24 cellular contexts compared by ENCODE assay signal in the genomic region with DNA sequence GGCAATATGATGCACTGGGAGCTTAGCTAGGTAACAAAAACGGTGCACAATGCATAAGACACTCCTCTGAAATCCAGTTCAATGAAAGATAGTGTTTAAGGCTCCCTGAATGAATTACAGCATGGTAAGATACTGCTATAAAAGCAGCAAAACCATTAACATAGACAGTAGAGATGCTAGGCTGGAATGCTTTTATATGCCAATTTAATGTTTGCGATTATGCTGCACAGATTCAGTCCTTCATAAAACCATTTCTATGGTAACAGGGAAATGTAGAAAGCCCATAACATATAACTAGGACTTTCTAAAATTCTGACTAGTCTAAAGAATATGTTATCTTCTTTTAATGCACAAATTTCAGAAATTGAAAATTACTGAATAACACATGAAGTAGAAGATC.
"Had no signal": no experiment of that assay in that cellular context is flagged by ENCODE, and none has a peak within 500 bp of the region (broad histone marks: within the 10 kb centered on the region; RNA-seq: fewer than 3 reads in every experiment).

No MANE protein-coding gene starts in this region.

- H3K4me3 ChIP-seq: left ventricle myocardium inferior, lung, ovary, right atrium auricular region, right lobe of liver, smooth muscle cell, tibial nerve, uterus had no signal

- H3K27me3 Mint-ChIP-seq: naive B cell; progenitor cell of endocrine pancreas; stimulated activated memory B cell treated with anti-CD40 and anti-IgM and Interleukin-4, amounts not matched to agents 10 μg/mL and 1 μg/mL and 100 μg/mL, for 72 hours; stimulated activated naive CD8-positive, alpha-beta T cell treated with anti-CD3 and anti-CD28 coated beads, Interleukin-15, amount 100 ng/mL, for 72 hours had no signal

- H3K4me1 Mint-ChIP-seq: naive B cell; natural killer cell; stimulated activated memory B cell treated with anti-CD40 and anti-IgM and Interleukin-4, amounts not matched to agents 10 μg/mL and 1 μg/mL and 100 μg/mL, for 72 hours; stimulated activated naive CD8-positive, alpha-beta T cell treated with anti-CD3 and anti-CD28 coated beads, Interleukin-15, amount 100 ng/mL, for 72 hours had no signal

- H3K27me3 ChIP-seq: ovary, right atrium auricular region, right lobe of liver, tibial nerve, uterus had no signal

- DNase-seq: islet precursor cell; left ventricle myocardium inferior; mesendoderm; naive B cell; natural killer cell; nephron progenitor cell; ovary; right lobe of liver; stimulated activated CD4-positive, alpha-beta T cell treated with anti-CD3 and anti-CD28 coated beads, Interleukin-1b, Interleukin-23, amount 100 ng/mL, for 48 hours; stimulated activated CD4-positive, alpha-beta T cell treated with anti-CD3 and anti-CD28 coated beads, Interleukin-2, amount 100 ng/mL, for 48 hours; stimulated activated CD4-positive, alpha-beta T cell treated with anti-CD3 and anti-CD28 coated beads, Interleukin-4, amount 100 ng/mL, for 4 hours; stimulated activated CD8-positive, alpha-beta memory T cell treated with anti-CD3 and anti-CD28 coated beads, Interleukin-4, amount 100 ng/mL, for 48 hours; stimulated activated naive CD4-positive, alpha-beta T cell treated with Interleukin-2 at 50 U/mL for 16 hours; stimulated activated naive CD8-positive, alpha-beta T cell treated with anti-CD3 and anti-CD28 coated beads, Interleukin-15, amount 100 ng/mL, for 72 hours; substantia nigra; uterus had no signal

- H3K4me3 Mint-ChIP-seq: mesothelial cell of epicardium; naive B cell; natural killer cell; nephron progenitor cell; stimulated activated memory B cell treated with anti-CD40 and anti-IgM and Interleukin-4, amounts not matched to agents 10 μg/mL and 1 μg/mL and 100 μg/mL, for 72 hours; stimulated activated naive CD8-positive, alpha-beta T cell treated with anti-CD3 and anti-CD28 coated beads, Interleukin-15, amount 100 ng/mL, for 72 hours; type B pancreatic cell had no signal

- H3K4me2 ChIP-seq: smooth muscle cell had no signal

- H3K27ac ChIP-seq: left ventricle myocardium inferior, ovary, right atrium auricular region, right lobe of liver, tibial nerve, uterus had no signal

- H3K4me1 ChIP-seq: left ventricle myocardium inferior, right atrium auricular region, right lobe of liver, uterus had no signal

- H3K27ac Mint-ChIP-seq: mesothelial cell of epicardium; naive B cell; natural killer cell; nephron progenitor cell; progenitor cell of endocrine pancreas; stimulated activated memory B cell treated with anti-CD40 and anti-IgM and Interleukin-4, amounts not matched to agents 10 μg/mL and 1 μg/mL and 100 μg/mL, for 72 hours; stimulated activated naive CD8-positive, alpha-beta T cell treated with anti-CD3 and anti-CD28 coated beads, Interleukin-15, amount 100 ng/mL, for 72 hours; type B pancreatic cell had no signal

- H3K9me3 Mint-ChIP-seq: mesothelial cell of epicardium; nephron progenitor cell; stimulated activated naive CD8-positive, alpha-beta T cell treated with anti-CD3 and anti-CD28 coated beads, Interleukin-15, amount 100 ng/mL, for 72 hours; type B pancreatic cell had no signal

- H3K36me3 ChIP-seq: left ventricle myocardium inferior, ovary, right atrium auricular region, right lobe of liver, tibial nerve, uterus had no signal

- ATAC-seq: natural killer cell; right lobe of liver; stimulated activated memory B cell treated with anti-CD40 and anti-IgM and Interleukin-4, amounts not matched to agents 10 μg/mL and 1 μg/mL and 100 μg/mL, for 72 hours; stimulated activated naive CD8-positive, alpha-beta T cell treated with anti-CD3 and anti-CD28 coated beads, Interleukin-15, amount 100 ng/mL, for 72 hours had no signal

- H3K36me3 Mint-ChIP-seq: mesothelial cell of epicardium; naive B cell; natural killer cell; stimulated activated memory B cell treated with anti-CD40 and anti-IgM and Interleukin-4, amounts not matched to agents 10 μg/mL and 1 μg/mL and 100 μg/mL, for 72 hours had no signal
